Comparison of ENCODE assay signal across 1 cellular context in genomic region chr7:73725703-73726466, GRCh38.
TF ChIP-seq lines count a peak whose summit lies in the region.

No MANE protein-coding gene starts in this region.

TF ChIP-seq in K562, 482 proteins besides CTCF, POLR2A, EP300 and RAD21 (continued from another document and continues in another):
- no peak for TF ChIP-seq TFE3 (CRISPR knock-in tag; IDR thresholded peaks at IDR 0.05)
- no peak for TF ChIP-seq HSF4 (CRISPR knock-in tag; IDR thresholded peaks at IDR 0.05; ENCODE audit: borderline replicate concordance)
- TF ChIP-seq SRSF7 (optimal IDR thresholded peaks at IDR 0.05; ENCODE audit: low read depth, low read length), result no peak
- peak; percentile 63; the same call in 1 of the 2 replicates for TF ChIP-seq ARID2 (IDR thresholded peaks at IDR 0.05)
- TF ChIP-seq NCOA4 (IDR thresholded peaks at IDR 0.05; ENCODE audit: partially characterized antibody), result peak; percentile 85
- peak in 1 of 3 experiments; percentile 24 for TF ChIP-seq YY1 (IDR thresholded peaks at IDR 0.05; ENCODE audit: borderline replicate concordance in 1 of 3, control insufficient read depth in 1 of 3, extremely low read depth in 1 of 3, insufficient read depth in 3 of 3, insufficient read length in 1 of 3, insufficient replicate concordance in 2 of 3, low read depth in 1 of 3, low read length in 2 of 3)
- TF ChIP-seq RCOR1 (IDR thresholded peaks at IDR 0.05; ENCODE audit: borderline replicate concordance in 1 of 2, low read depth in 2 of 2, low read length in 2 of 2), result peak in 1 of 2 experiments; percentile 78; a peak in 2 of 4 replicates
- TF ChIP-seq ZBTB5 (IDR thresholded peaks at IDR 0.05), result peak; percentile 59; the same call in 1 of the 2 replicates
- peak; percentile 88; the same call in 1 of the 2 replicates for TF ChIP-seq HLTF (IDR thresholded peaks at IDR 0.05)
- TF ChIP-seq FOXK2 (conservative IDR thresholded peaks at IDR 0.05 in 1 of 2, IDR thresholded peaks at IDR 0.05 in 1 of 2; ENCODE audit: low read depth in 2 of 2), result 0 out of 4 replicates have a peak, but pooled peaks of 1 of the 2 experiments have one; percentile 13
- peak; percentile 17; the same call in 1 of the 2 replicates for TF ChIP-seq MYBL2 (IDR thresholded peaks at IDR 0.05; ENCODE audit: low read depth)
- TF ChIP-seq MYBL2 (CRISPR knock-in tag; IDR thresholded peaks at IDR 0.05; ENCODE audit: borderline replicate concordance), result no peak
- no peak for TF ChIP-seq RBM39 (optimal IDR thresholded peaks at IDR 0.05; ENCODE audit: low read depth, low read length)
- no peak for TF ChIP-seq ETV1 (tag; conservative IDR thresholded peaks at IDR 0.05; ENCODE audit: low read depth)
- no peak for TF ChIP-seq RAD51 (IDR thresholded peaks at IDR 0.05; ENCODE audit: borderline replicate concordance, low read depth)
- peak; percentile 61; the same call in 1 of the 2 replicates for TF ChIP-seq EHMT2 (IDR thresholded peaks at IDR 0.05)
- no peak for TF ChIP-seq MGA (IDR thresholded peaks at IDR 0.05)
- no peak for TF ChIP-seq MECOM (CRISPR knock-in tag; IDR thresholded peaks at IDR 0.05)
- TF ChIP-seq NR2C1 (IDR thresholded peaks at IDR 0.05), result 0 out of 2 replicates have a peak, but pooled peaks have one; percentile 33
- no peak for TF ChIP-seq NR2C1 (tag; IDR thresholded peaks at IDR 0.05)
- no peak for TF ChIP-seq ZFP30 (CRISPR knock-in tag; IDR thresholded peaks at IDR 0.05; ENCODE audit: borderline replicate concordance)
- no peak for TF ChIP-seq POLR2AphosphoS2 (IDR thresholded peaks at IDR 0.05; ENCODE audit: low read length)
- peak; percentile 51; the same call in 1 of the 2 replicates for TF ChIP-seq ZEB2 (IDR thresholded peaks at IDR 0.05)
- no peak for TF ChIP-seq ZBTB43 (CRISPR knock-in tag; IDR thresholded peaks at IDR 0.05)
- peak; percentile 29; the same call in 1 of the 2 replicates for TF ChIP-seq ZNF316 (IDR thresholded peaks at IDR 0.05)
- TF ChIP-seq SAFB2 (IDR thresholded peaks at IDR 0.05; ENCODE audit: borderline replicate concordance, low read depth, low read length, severe bottlenecking), result no peak
- peak; percentile 33; the same call in 1 of the 2 replicates for TF ChIP-seq ESRRA (IDR thresholded peaks at IDR 0.05; ENCODE audit: borderline replicate concordance, low read depth)
- no peak for TF ChIP-seq NEUROD1 (IDR thresholded peaks at IDR 0.05; ENCODE audit: borderline replicate concordance, low read depth, low read length, partially characterized antibody)
- TF ChIP-seq CC2D1A (IDR thresholded peaks at IDR 0.05), result peak; percentile 79
- TF ChIP-seq MCM5 (IDR thresholded peaks at IDR 0.05; ENCODE audit: low read depth), result no peak
- TF ChIP-seq ADNP (tag; IDR thresholded peaks at IDR 0.05), result no peak
- TF ChIP-seq POU5F1 (IDR thresholded peaks at IDR 0.05; ENCODE audit: borderline replicate concordance, low read depth, low read length, partially characterized antibody), result no peak
- TF ChIP-seq SNRNP70 (optimal IDR thresholded peaks at IDR 0.05; ENCODE audit: low read depth, low read length), result no peak
- TF ChIP-seq ZC3H11A (IDR thresholded peaks at IDR 0.05; ENCODE audit: low read depth, low read length), result no peak
- 0 out of 2 replicates have a peak, but pooled peaks have one; percentile 41 for TF ChIP-seq GTF2F1 (IDR thresholded peaks at IDR 0.05; ENCODE audit: low read depth, low read length)
- TF ChIP-seq HBP1 (CRISPR knock-in tag; IDR thresholded peaks at IDR 0.05), result peak; percentile 90
- 0 out of 2 replicates have a peak, but pooled peaks have one; percentile 62 for TF ChIP-seq PHB2 (IDR thresholded peaks at IDR 0.05; ENCODE audit: low read depth)
- TF ChIP-seq HNRNPK (IDR thresholded peaks at IDR 0.05; ENCODE audit: low read depth, low read length, poor library complexity, severe bottlenecking), result no peak
- no peak for TF ChIP-seq MEF2A (IDR thresholded peaks at IDR 0.05; ENCODE audit: control insufficient read depth, low read depth, low read length)
- no peak for TF ChIP-seq POLR2H (tag; IDR thresholded peaks at IDR 0.05; ENCODE audit: low read depth)
- TF ChIP-seq COPS2 (conservative IDR thresholded peaks at IDR 0.05), result no peak
- TF ChIP-seq MAFK (IDR thresholded peaks at IDR 0.05; ENCODE audit: low read length), result no peak
- 0 out of 2 replicates have a peak, but pooled peaks have one; percentile 30 for TF ChIP-seq MTA2 (IDR thresholded peaks at IDR 0.05; ENCODE audit: low read depth)
- no peak for TF ChIP-seq ELF1 (tag; IDR thresholded peaks at IDR 0.05)
- peak; percentile 25 for TF ChIP-seq ASH1L (IDR thresholded peaks at IDR 0.05; ENCODE audit: borderline replicate concordance, low read depth, partially characterized antibody)
- no peak for TF ChIP-seq ETS2 (tag; IDR thresholded peaks at IDR 0.05; ENCODE audit: borderline replicate concordance, poor library complexity, severe bottlenecking)
- TF ChIP-seq THRAP3 (IDR thresholded peaks at IDR 0.05; ENCODE audit: borderline replicate concordance), result peak; percentile 79
- no peak for TF ChIP-seq JUNB (CRISPR knock-in tag; conservative IDR thresholded peaks at IDR 0.05)
- TF ChIP-seq GABPB1 (CRISPR knock-in tag; IDR thresholded peaks at IDR 0.05), result 0 out of 2 replicates have a peak, but pooled peaks have one; percentile 41
- TF ChIP-seq SMC3 (conservative IDR thresholded peaks at IDR 0.05; ENCODE audit: insufficient read depth, low read depth, low read length), result peak; percentile 97
- peak; percentile 48; the same call in 1 of the 2 replicates for TF ChIP-seq HDGF (IDR thresholded peaks at IDR 0.05)
- TF ChIP-seq NFYB (IDR thresholded peaks at IDR 0.05; ENCODE audit: extremely low read depth, insufficient read length), result no peak
- TF ChIP-seq MAFF (IDR thresholded peaks at IDR 0.05; ENCODE audit: low read length), result no peak
